Comparison of ENCODE assay signal across 8 cellular contexts in genomic region chr3:58994746-58995330, GRCh38. TPM values are rescaled to one million over a fixed set of nuclear protein-coding genes. Genes with fewer than 3 reads are reported as not detected.
A peak's percentile ranks its signal among the peaks of the same experiment; 100 is the strongest.
DNase-seq lines count a peak whose midpoint lies in the region; ATAC-seq and TF ChIP-seq lines count a peak whose summit lies in the region.

No MANE protein-coding gene starts in this region.

- peak; percentile 71 for ATAC-seq in SK-N-SH treated with all-trans-retinoic acid at 6 μM for 48 hours
- no peak for ATAC-seq in GM21737 (IDR thresholded peaks at IDR 0.05; ENCODE audit: unreplicated experiment)

- no peaks in the 10 kb centered on the region for H3K79me1 ChIP-seq in neuronal stem cell (ENCODE audit: low read depth, low read length)

- TF ChIP-seq CTCF in GM12872 (IDR thresholded peaks at IDR 0.05; ENCODE audit: insufficient read depth, low read depth, low read length): peak; percentile 82

- H3K18ac ChIP-seq in neuronal stem cell (ENCODE audit: low read length): no peak overlapping the region

- peak overlapping the region; percentile 99 for H3K27ac ChIP-seq in epithelial cell of prostate
- H3K27ac ChIP-seq in neuronal stem cell (replicated peaks; ENCODE audit: low read length): no peak overlapping the region

- no peak overlapping the region for H3K4me2 ChIP-seq in neuronal stem cell (ENCODE audit: insufficient read depth, low read length, poor library complexity, severe bottlenecking)

- no peak overlapping the region for H3K14ac ChIP-seq in neuronal stem cell (ENCODE audit: low read length)

- H4K8ac ChIP-seq in neuronal stem cell (ENCODE audit: low read depth, low read length): no peak overlapping the region

- no peak overlapping the region for H2BK12ac ChIP-seq in neuronal stem cell (ENCODE audit: low read length)

- H2BK120ac ChIP-seq in neuronal stem cell (ENCODE audit: low read depth, low read length): no peak overlapping the region

- peak; percentile 63 for DNase-seq in Ammon's horn (ENCODE audit: low spot score)
- peak; percentile 2 for DNase-seq in MV-4-11 (lab: John Stamatoyannopoulos, UW)
- peak; percentile 16 for DNase-seq in epithelial cell of prostate (ENCODE audit: low read depth, low spot score)
- peak; percentile 56 for DNase-seq in neuronal stem cell (ENCODE audit: low spot score)
- DNase-seq in effector CD8-positive, alpha-beta T cell (lab: John Stamatoyannopoulos, UW): no peak

- H3K27me3 ChIP-seq in neuronal stem cell (ENCODE audit: control insufficient read depth in 3 of 3, insufficient read depth in 3 of 3, low read depth in 1 of 3, low read length in 3 of 3): no peaks in the 10 kb centered on the region

- no peak overlapping the region for H3K9ac ChIP-seq in neuronal stem cell (ENCODE audit: low read depth, low read length, poor library complexity)

- H3K9me3 ChIP-seq in neuronal stem cell (replicated peaks in 1 of 2; ENCODE audit: control insufficient read depth in 2 of 2, insufficient read depth in 1 of 2, low read depth in 1 of 2, low read length in 2 of 2): no peaks in the 10 kb centered on the region

- no peak overlapping the region for H3K4me3 ChIP-seq in neuronal stem cell (ENCODE audit: low read length in 2 of 2)

- no peak overlapping the region for H2AK5ac ChIP-seq in neuronal stem cell (ENCODE audit: low read depth, low read length)

- H3K36me3 ChIP-seq in neuronal stem cell (replicated peaks in 1 of 2; ENCODE audit: control insufficient read depth in 2 of 2, insufficient read depth in 2 of 2, low read length in 2 of 2): no peaks in the 10 kb centered on the region

- no peak overlapping the region for H3K4ac ChIP-seq in neuronal stem cell (ENCODE audit: low read length)

- H3K4me1 ChIP-seq in neuronal stem cell (ENCODE audit: control insufficient read depth in 2 of 2, insufficient read depth in 1 of 2, low read depth in 1 of 2, low read length in 2 of 2): peaks cover 0 to 4% of the 10 kb centered on the region in 2 donors

- WGBS in neuronal stem cell (ENCODE audit: extremely low coverage in 2 of 2, insufficient read length in 2 of 2, insufficient replicate concordance in 1 of 2), 2 donors: no CpG with 5 or more reads among the region's 6 CpGs

- peak overlapping the region; percentile 39 for H2AFZ ChIP-seq in neuronal stem cell (ENCODE audit: low read length)

- H2BK5ac ChIP-seq in neuronal stem cell (ENCODE audit: low read length): no peak overlapping the region

- no peak overlapping the region for H2BK15ac ChIP-seq in neuronal stem cell (ENCODE audit: low read length)

- H4K91ac ChIP-seq in neuronal stem cell (ENCODE audit: low read depth, low read length, poor library complexity): no peak overlapping the region

- H3K23ac ChIP-seq in neuronal stem cell (ENCODE audit: low read depth, low read length, poor library complexity): no peak overlapping the region

TF ChIP-seq in SK-N-SH treated with all-trans-retinoic acid at 6 μM for 48 hours, 23 proteins besides CTCF, POLR2A, EP300 and RAD21:
- TF ChIP-seq ZNF70 (CRISPR knock-in tag; IDR thresholded peaks at IDR 0.05) (no peak), TCF4 (CRISPR knock-in tag; IDR thresholded peaks at IDR 0.05; ENCODE audit: borderline replicate concordance) (no peak), ZNF565 (CRISPR knock-in tag; conservative IDR thresholded peaks at IDR 0.05; ENCODE audit: low read depth) (no peak), CSDC2 (CRISPR knock-in tag; IDR thresholded peaks at IDR 0.05) (no peak), ZC3H10 (CRISPR knock-in tag; IDR thresholded peaks at IDR 0.05) (no peak), PATZ1 (CRISPR knock-in tag; IDR thresholded peaks at IDR 0.05; ENCODE audit: borderline replicate concordance) (no peak)

RNA-seq across cellular contexts. Expression of gene CFAP20DC, which starts 55.0 kb away (rescaled TPM):
- polyA plus RNA-seq in neuronal stem cell (2013, experiment 1 of 2): 4.3 TPM
- polyA plus RNA-seq in neuronal stem cell (2013, experiment 2 of 2): 4.1 TPM
